Comparison of ENCODE assay signal across 8 cellular contexts in genomic region chr3:71226565-71227281, GRCh38.
A peak's percentile ranks its signal among the peaks of the same experiment; 100 is the strongest.
DNase-seq lines count a peak whose midpoint lies in the region; ATAC-seq, FAIRE-seq and TF ChIP-seq lines count a peak whose summit lies in the region.

No MANE protein-coding gene starts in this region.

- H3K9me3 Mint-ChIP-seq in activated CD8-positive, alpha-beta memory T cell treated with anti-CD3 and anti-CD28 coated beads, Interleukin-2, amount 10 ng/mL, durations not matched to agents 7 days and 5 days (ENCODE audit: low read depth): no peaks in the 10 kb centered on the region

- TF ChIP-seq POLR2A in H54 (IDR thresholded peaks at IDR 0.05; ENCODE audit: low read depth, low read length): no peak

- H3K4me3 Mint-ChIP-seq in activated CD8-positive, alpha-beta memory T cell treated with anti-CD3 and anti-CD28 coated beads, Interleukin-2, amount 10 ng/mL, durations not matched to agents 7 days and 5 days: peak overlapping the region; percentile 80

- peak; percentile 95 for DNase-seq in activated CD8-positive, alpha-beta memory T cell treated with anti-CD3 and anti-CD28 coated beads, Interleukin-2, amount 10 ng/mL, durations not matched to agents 7 days and 5 days
- peak; percentile 32 for DNase-seq in glomerular visceral epithelial cell (ENCODE audit: extremely low spot score)
- DNase-seq in stimulated activated CD4-positive, alpha-beta T cell treated with anti-CD3 and anti-CD28 coated beads, Interleukin-2, amount 100 ng/mL, for 24 hours: peak; percentile 87 to 91
- DNase-seq in H54 (ENCODE audit: insufficient read length, low spot score): no peak
- DNase-seq in frontal cortex (ENCODE audit: low spot score in 2 of 2): no peak
- DNase-seq in NCI-H82 treated with DMSO at 0.1 percent for 48 hours (lab: John Stamatoyannopoulos, UW; ENCODE audit: unreplicated experiment): no peak

- peaks cover 13% of the 10 kb centered on the region for H3K36me3 Mint-ChIP-seq in activated CD8-positive, alpha-beta memory T cell treated with anti-CD3 and anti-CD28 coated beads, Interleukin-2, amount 10 ng/mL, durations not matched to agents 7 days and 5 days

- H3K4me1 Mint-ChIP-seq in activated CD8-positive, alpha-beta memory T cell treated with anti-CD3 and anti-CD28 coated beads, Interleukin-2, amount 10 ng/mL, durations not matched to agents 7 days and 5 days: peaks cover 35% of the 10 kb centered on the region

- ATAC-seq in GM19328 (IDR thresholded peaks at IDR 0.05; ENCODE audit: unreplicated experiment) (peak; percentile 91), HG03342 (IDR thresholded peaks at IDR 0.05; ENCODE audit: unreplicated experiment) (peak; percentile 82)
- peak; percentile 89 for ATAC-seq in activated CD8-positive, alpha-beta memory T cell treated with anti-CD3 and anti-CD28 coated beads, Interleukin-2, amount 10 ng/mL, durations not matched to agents 7 days and 5 days

- FAIRE-seq in H54 (lab: Jason Lieb, UNC) (no peak), frontal cortex (lab: Jason Lieb, UNC) (no peak)

- peaks cover 32% of the 10 kb centered on the region for H3K27me3 Mint-ChIP-seq in activated CD8-positive, alpha-beta memory T cell treated with anti-CD3 and anti-CD28 coated beads, Interleukin-2, amount 10 ng/mL, durations not matched to agents 7 days and 5 days

- peak overlapping the region; percentile 95 for H3K27ac Mint-ChIP-seq in activated CD8-positive, alpha-beta memory T cell treated with anti-CD3 and anti-CD28 coated beads, Interleukin-2, amount 10 ng/mL, durations not matched to agents 7 days and 5 days

- CTCF ChIA-PET in activated CD8-positive, alpha-beta memory T cell treated with anti-CD3 and anti-CD28 coated beads, Interleukin-2, amount 10 ng/mL, durations not matched to agents 7 days and 5 days (lab: Charles Lee): no interaction called here

Comparison
In these comparisons a context has a peak if more than half of its experiments do, and no peak if none do; other contexts are left out.
1. DNase-seq: peak in activated CD8-positive, alpha-beta memory T cell treated with anti-CD3 and anti-CD28 coated beads, Interleukin-2, amount 10 ng/mL, durations not matched to agents 7 days and 5 days (single experiment), glomerular visceral epithelial cell (single experiment) and stimulated activated CD4-positive, alpha-beta T cell treated with anti-CD3 and anti-CD28 coated beads, Interleukin-2, amount 100 ng/mL, for 24 hours (2 of 2); none in H54 (single experiment), frontal cortex (0 of 2) and NCI-H82 treated with DMSO at 0.1 percent for 48 hours (single experiment).
2. Peak in every context shown above with its lines, with median percentiles within 50 percentile points of each other: ATAC-seq.